ENCODE assay signal across 9 cellular contexts in the genomic region with DNA sequence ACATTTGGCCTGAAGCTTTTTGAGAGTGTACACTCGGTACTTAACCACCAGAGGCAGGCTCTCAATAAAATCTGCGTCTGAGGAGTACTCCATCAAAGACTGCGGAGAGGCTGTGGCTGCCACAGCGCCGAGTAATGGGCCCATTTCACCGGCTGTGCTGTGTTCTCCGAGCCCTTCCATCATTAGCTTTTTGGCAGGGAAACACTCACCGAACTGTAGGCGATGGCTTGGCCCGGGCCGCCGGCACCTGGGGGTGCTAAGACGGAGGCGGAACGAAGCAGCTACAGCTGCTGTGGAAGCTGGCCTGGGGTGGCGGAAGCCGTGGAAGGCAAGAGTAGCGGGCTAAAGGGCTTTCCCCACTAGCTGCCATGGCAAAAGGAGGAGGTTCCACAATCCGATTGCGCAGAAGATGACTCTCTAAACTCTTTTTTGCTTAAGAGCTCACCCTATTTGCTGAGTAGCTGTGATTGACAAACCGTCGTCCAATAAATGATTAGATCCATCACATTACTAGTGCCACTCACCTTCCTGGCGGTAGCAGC. TPM values are rescaled to one million over a fixed set of nuclear protein-coding genes. Genes with fewer than 3 reads are reported as not detected.
DNase-seq lines count a peak whose midpoint lies in the region; TF ChIP-seq lines count a peak whose summit lies in the region.
"Had no signal": no experiment of that assay in that cellular context is flagged by ENCODE, and none has a peak within 500 bp of the region (broad histone marks: within the 10 kb centered on the region; RNA-seq: fewer than 3 reads in every experiment).

No MANE protein-coding gene starts in this region.

- H3K27ac Mint-ChIP-seq in progenitor cell of endocrine pancreas, result no peak overlapping the region

- peaks cover 29% of the 10 kb centered on the region for H3K9me3 Mint-ChIP-seq in progenitor cell of endocrine pancreas (ENCODE audit: low read depth)

- H3K36me3 Mint-ChIP-seq in progenitor cell of endocrine pancreas (ENCODE audit: insufficient read depth), result peaks cover 3% of the 10 kb centered on the region

- DNase-seq in NCI-H748 (lab: John Stamatoyannopoulos, UW; ENCODE audit: unreplicated experiment), result peak; percentile 1
- no peak for DNase-seq in NCI-H748 treated with DMSO at 0.1 percent for 48 hours (lab: John Stamatoyannopoulos, UW)
- peak; percentile 0 for DNase-seq in NCI-H524 treated with DMSO at 0.1 percent for 48 hours (lab: John Stamatoyannopoulos, UW)
- peak; percentile 1 for DNase-seq in fibroblast of the conjunctiva (ENCODE audit: low read depth)
- no peak for DNase-seq in progenitor cell of endocrine pancreas (ENCODE audit: low spot score, unreplicated experiment)
- DNase-seq in NOMO-1 treated with dmso at 0.1 percent for 144 hours (lab: John Stamatoyannopoulos, UW; ENCODE audit: unreplicated experiment), result no peak
- no peak for DNase-seq in NAMALWA (ENCODE audit: low spot score)
- DNase-seq in germinal center (ENCODE audit: low spot score), result no peak
- DNase-seq: PC-9 had no signal

- peak; percentile 26 for TF ChIP-seq CTCF in progenitor cell of endocrine pancreas (IDR thresholded peaks at IDR 0.05; ENCODE audit: unreplicated experiment)

- H3K4me1 Mint-ChIP-seq in progenitor cell of endocrine pancreas (ENCODE audit: low read depth), result no peaks in the 10 kb centered on the region

- peak overlapping the region; percentile 73 for H3K4me3 Mint-ChIP-seq in progenitor cell of endocrine pancreas (ENCODE audit: low read depth)

- no peaks in the 10 kb centered on the region for H3K27me3 Mint-ChIP-seq in progenitor cell of endocrine pancreas

RNA-seq across cellular contexts. Expression of a gene that starts 48.5 kb away (rescaled TPM):
- total RNA-seq in progenitor cell of endocrine pancreas, result not detected in 2 replicates
- total RNA-seq: PC-9 had no signal

Comparison
In these comparisons a context has a peak if more than half of its experiments do, and no peak if none do; other contexts are left out.
1. DNase-seq: peak in NCI-H748 (single experiment), NCI-H524 treated with DMSO at 0.1 percent for 48 hours (single experiment) and fibroblast of the conjunctiva (single experiment); none in NCI-H748 treated with DMSO at 0.1 percent for 48 hours (single experiment), progenitor cell of endocrine pancreas (single experiment), NOMO-1 treated with dmso at 0.1 percent for 144 hours (single experiment), NAMALWA (single experiment) and germinal center (single experiment).